In the genomic region with DNA sequence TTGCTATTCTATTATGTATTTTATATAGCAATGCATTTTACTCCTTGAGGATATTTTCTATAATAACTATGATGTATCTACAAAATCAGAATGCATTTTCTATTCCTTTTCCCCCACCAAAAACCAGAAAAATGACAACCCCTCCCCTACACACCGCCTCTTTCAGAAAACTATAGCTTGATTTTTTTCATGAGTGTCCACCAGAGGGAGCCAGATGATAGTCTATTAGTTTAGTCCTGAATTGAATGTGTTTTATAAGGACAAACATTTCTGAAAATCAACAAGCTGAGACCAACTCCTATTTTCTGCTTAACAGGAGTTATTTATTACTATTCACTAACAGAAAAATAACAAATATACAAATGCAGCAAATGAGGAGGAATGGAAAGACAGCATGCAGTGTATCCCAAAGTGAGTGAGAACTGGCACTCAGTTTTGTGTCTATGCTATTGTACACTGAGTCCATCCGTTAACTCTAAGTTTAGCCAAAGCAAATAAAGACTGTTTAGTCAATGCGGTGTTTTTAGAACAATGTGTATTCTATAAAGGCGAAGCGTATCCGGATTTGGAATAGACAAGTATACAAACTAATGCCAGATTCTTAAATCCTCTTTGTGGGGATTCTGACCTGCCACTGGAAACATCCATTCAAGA, we compare ENCODE assay signal across 1 cellular context.
TF ChIP-seq lines count a peak whose summit lies in the region.

No MANE protein-coding gene starts in this region.

TF ChIP-seq in GM23338, 12 proteins besides CTCF, POLR2A, EP300 and RAD21 (continued from another document):
- TF ChIP-seq ZNF462 (CRISPR knock-in tag; IDR thresholded peaks at IDR 0.05) (no peak), CREB1 (CRISPR knock-in tag; IDR thresholded peaks at IDR 0.05; ENCODE audit: low read depth) (no peak), EZH2phosphoT487 (IDR thresholded peaks at IDR 0.05; ENCODE audit: unreplicated experiment) (no peak), NANOG (IDR thresholded peaks at IDR 0.05; ENCODE audit: borderline replicate concordance) (no peak), EZH2 (IDR thresholded peaks at IDR 0.05; ENCODE audit: low read depth, unreplicated experiment) (no peak), STAT1 (IDR thresholded peaks at IDR 0.05; ENCODE audit: unreplicated experiment) (no peak)
